ENCODE assay signal across 30 cellular contexts in genomic region chr19:35949131-35949530, GRCh38. TPM values are rescaled to one million over a fixed set of nuclear protein-coding genes. Genes with fewer than 3 reads are reported as not detected.
DNase-seq lines count a peak whose midpoint lies in the region; ATAC-seq, FAIRE-seq and TF ChIP-seq lines count a peak whose summit lies in the region.
"Had no signal": no experiment of that assay in that cellular context is flagged by ENCODE, and none has a peak within 500 bp of the region (broad histone marks: within the 10 kb centered on the region; RNA-seq: fewer than 3 reads in every experiment).

No MANE protein-coding gene starts in this region.

- POLR2A ChIA-PET in CD8-positive, alpha-beta T cell (lab: Charles Lee), result interaction anchor here (0.6 to 1.1 kb wide), 3 partner anchors 27 to 228 kb away, joined by 3 to 4 read pairs (median 4); no protein-coding TSS in a partner anchor

- peaks cover 13% of the 10 kb centered on the region for H3K36me3 Mint-ChIP-seq in CD4-positive, CD25-positive, alpha-beta regulatory T cell
- peaks cover 4% of the 10 kb centered on the region for H3K36me3 Mint-ChIP-seq in CD8-positive, alpha-beta T cell
- no peaks in the 10 kb centered on the region for H3K36me3 Mint-ChIP-seq in CD14-positive monocyte
- H3K36me3 Mint-ChIP-seq: memory B cell had no signal

- TF ChIP-seq CTCF in CD8-positive, alpha-beta T cell (IDR thresholded peaks at IDR 0.05), result no peak
- no peak for TF ChIP-seq CTCF in RWPE2 (IDR thresholded peaks at IDR 0.05; ENCODE audit: poor library complexity, severe bottlenecking)
- TF ChIP-seq CTCF in kidney (IDR thresholded peaks at IDR 0.05; ENCODE audit: borderline replicate concordance, extremely low read depth, insufficient read depth), result no peak
- no peak for TF ChIP-seq CTCF in CD14-positive monocyte (IDR thresholded peaks at IDR 0.05)

- H3K9me3 ChIP-seq in CD4-positive, CD25-positive, alpha-beta regulatory T cell (ENCODE audit: control insufficient read depth in 2 of 2, low read length in 2 of 2), result no peaks in the 10 kb centered on the region
- no peaks in the 10 kb centered on the region for H3K9me3 ChIP-seq in CD8-positive, alpha-beta T cell (ENCODE audit: low read length)
- H3K9me3 ChIP-seq in RWPE2 (ENCODE audit: severe bottlenecking), result no peaks in the 10 kb centered on the region
- H3K9me3 ChIP-seq in kidney (ENCODE audit: control insufficient read depth in 1 of 2, low read length in 2 of 2), result no peaks in the 10 kb centered on the region
- H3K9me3 ChIP-seq: esophagus squamous epithelium, psoas muscle, sigmoid colon had no signal

- CTCF ChIA-PET in CD8-positive, alpha-beta T cell (lab: Charles Lee), result interaction anchor here (1.1 to 1.2 kb wide), 3 partner anchors 54 to 222 kb away, joined by 3 to 7 read pairs (median 3); no protein-coding TSS in a partner anchor

- H3K27me3 Mint-ChIP-seq in CD4-positive, CD25-positive, alpha-beta regulatory T cell, result no peaks in the 10 kb centered on the region
- H3K27me3 Mint-ChIP-seq in CD8-positive, alpha-beta T cell (ENCODE audit: low read depth), result no peaks in the 10 kb centered on the region
- H3K27me3 Mint-ChIP-seq in CD14-positive monocyte (ENCODE audit: low read depth in 3 of 3), result peaks cover 4 to 17% (median 8%) of the 10 kb centered on the region in 3 donors
- H3K27me3 Mint-ChIP-seq: activated CD4-positive, alpha-beta T cell treated with anti-CD3 and anti-CD28 coated beads, Interleukin-2, amount 10 ng/mL, durations not matched to agents 7 days and 5 days had no signal

- DNase-seq in CD4-positive, CD25-positive, alpha-beta regulatory T cell, result no peak
- DNase-seq in CD8-positive, alpha-beta T cell, result no peak
- no peak for DNase-seq in RWPE2 (ENCODE audit: low spot score)
- DNase-seq in kidney, result peak; percentile 16
- no peak for DNase-seq in COLO668 (lab: John Stamatoyannopoulos, UW; ENCODE audit: unreplicated experiment)
- no peak for DNase-seq in CD14-positive monocyte (ENCODE audit: low spot score)
- DNase-seq: activated CD4-positive, alpha-beta T cell treated with anti-CD3 and anti-CD28 coated beads, Interleukin-2, amount 10 ng/mL, durations not matched to agents 7 days and 5 days; activated naive CD4-positive, alpha-beta T cell treated with anti-CD3 and anti-CD28 coated beads, Interleukin-2, amount 50 U/mL, for 16 hours; caudate nucleus; cortex of kidney; DMS153; esophagus squamous epithelium; foreskin melanocyte; H9; left colon; NCI-H510A treated with DMSO at 0.1 percent for 48 hours; NK-92 treated with Interleukin-12 subunit alpha and Interleukin-12 subunit beta, amount 100 ng/mL, for 24 hours; nucleus accumbens; SIG-M5; sigmoid colon; stimulated activated naive CD4-positive, alpha-beta T cell; WERI-Rb-1 had no signal

- peaks cover 0 to 4% (median 0%) of the 10 kb centered on the region in 7 donors for H3K9me3 Mint-ChIP-seq in CD4-positive, CD25-positive, alpha-beta regulatory T cell
- H3K9me3 Mint-ChIP-seq in CD8-positive, alpha-beta T cell, result no peaks in the 10 kb centered on the region
- H3K9me3 Mint-ChIP-seq in CD14-positive monocyte, result peaks cover 0 to 7% (median 0%) of the 10 kb centered on the region in 7 donors
- H3K9me3 Mint-ChIP-seq: activated CD4-positive, alpha-beta T cell treated with anti-CD3 and anti-CD28 coated beads, Interleukin-2, amount 10 ng/mL, durations not matched to agents 7 days and 5 days; H9; memory B cell had no signal

- no peaks in the 10 kb centered on the region for H3K27me3 ChIP-seq in CD4-positive, CD25-positive, alpha-beta regulatory T cell (ENCODE audit: control insufficient read depth, insufficient read depth, low read length)
- H3K27me3 ChIP-seq in CD8-positive, alpha-beta T cell (ENCODE audit: insufficient read depth, low read length), result no peaks in the 10 kb centered on the region
- no peaks in the 10 kb centered on the region for H3K27me3 ChIP-seq in RWPE2 (ENCODE audit: insufficient read depth, poor library complexity, severe bottlenecking)
- H3K27me3 ChIP-seq: sigmoid colon had no signal

- H3K4me1 Mint-ChIP-seq in CD4-positive, CD25-positive, alpha-beta regulatory T cell, result peaks cover 5 to 69% (median 17%) of the 10 kb centered on the region in 4 donors
- peaks cover 60% of the 10 kb centered on the region for H3K4me1 Mint-ChIP-seq in CD8-positive, alpha-beta T cell (ENCODE audit: low read depth)
- peaks cover 30% of the 10 kb centered on the region for H3K4me1 Mint-ChIP-seq in CD14-positive monocyte

- H3K4me3 Mint-ChIP-seq in CD4-positive, CD25-positive, alpha-beta regulatory T cell, result peak overlapping the region in 2 of 4 donors; percentile 58 to 69
- no peak overlapping the region for H3K4me3 Mint-ChIP-seq in CD8-positive, alpha-beta T cell
- H3K4me3 Mint-ChIP-seq in CD14-positive monocyte, result no peak overlapping the region
- H3K4me3 Mint-ChIP-seq: activated CD4-positive, alpha-beta T cell treated with anti-CD3 and anti-CD28 coated beads, Interleukin-2, amount 10 ng/mL, durations not matched to agents 7 days and 5 days; H9; memory B cell had no signal

- intact Hi-C loops in CD8-positive, alpha-beta T cell (cut with DNase I, micrococcal nuclease), result no loop called here
- intact Hi-C loops in kidney (cut with DNase I), result no loop called here
- intact Hi-C loops in CD14-positive monocyte (cut with micrococcal nuclease), result no loop called here

- FAIRE-seq in kidney (lab: Jason Lieb, UNC), result no peak
- FAIRE-seq: G401.6 had no signal

- ATAC-seq in CD4-positive, CD25-positive, alpha-beta regulatory T cell (ENCODE audit: low read depth in 2 of 2), result no peak
- ATAC-seq in CD8-positive, alpha-beta T cell, result no peak
- ATAC-seq in RWPE2 (ENCODE audit: low read depth) (0 out of 3 replicates have a peak, but pooled peaks have one; percentile 26), GM21576 (IDR thresholded peaks at IDR 0.05; ENCODE audit: unreplicated experiment) (no peak)
- ATAC-seq: left colon, psoas muscle had no signal

- H3K9ac ChIP-seq in kidney (ENCODE audit: low read length in 2 of 2), result no peak overlapping the region

- peaks cover 20% of the 10 kb centered on the region for H3K4me1 ChIP-seq in CD4-positive, CD25-positive, alpha-beta regulatory T cell (ENCODE audit: control insufficient read depth, insufficient read depth, low read length, poor library complexity, severe bottlenecking)
- peaks cover 32% of the 10 kb centered on the region for H3K4me1 ChIP-seq in CD8-positive, alpha-beta T cell (ENCODE audit: insufficient read depth, low read length)
- no peaks in the 10 kb centered on the region for H3K4me1 ChIP-seq in RWPE2 (ENCODE audit: insufficient read depth, poor library complexity, severe bottlenecking)
- no peaks in the 10 kb centered on the region for H3K4me1 ChIP-seq in kidney (ENCODE audit: control insufficient read depth in 1 of 2, insufficient read depth in 1 of 2, low read depth in 1 of 2, low read length in 2 of 2)
- H3K4me1 ChIP-seq: psoas muscle, sigmoid colon had no signal

- H3K27ac Mint-ChIP-seq in CD4-positive, CD25-positive, alpha-beta regulatory T cell, result peak overlapping the region; percentile 27 to 92 (median 90)
- H3K27ac Mint-ChIP-seq in CD8-positive, alpha-beta T cell, result peak overlapping the region; percentile 52
- peak overlapping the region in 1 of 7 donors; percentile 79 for H3K27ac Mint-ChIP-seq in CD14-positive monocyte
- H3K27ac Mint-ChIP-seq: activated CD4-positive, alpha-beta T cell treated with anti-CD3 and anti-CD28 coated beads, Interleukin-2, amount 10 ng/mL, durations not matched to agents 7 days and 5 days; H9; memory B cell had no signal

- no peaks in the 10 kb centered on the region for H3K36me3 ChIP-seq in CD4-positive, CD25-positive, alpha-beta regulatory T cell (ENCODE audit: control insufficient read depth, insufficient read depth, low read length)
- no peaks in the 10 kb centered on the region for H3K36me3 ChIP-seq in CD8-positive, alpha-beta T cell (ENCODE audit: insufficient read depth, low read length)
- H3K36me3 ChIP-seq in RWPE2 (ENCODE audit: low read depth), result no peaks in the 10 kb centered on the region
- no peaks in the 10 kb centered on the region for H3K36me3 ChIP-seq in kidney (ENCODE audit: control insufficient read depth in 1 of 2, insufficient read depth in 2 of 2, low read length in 2 of 2)

- no peak overlapping the region for H3K4me3 ChIP-seq in CD4-positive, CD25-positive, alpha-beta regulatory T cell (ENCODE audit: low read depth, low read length)
- H3K4me3 ChIP-seq in CD8-positive, alpha-beta T cell (ENCODE audit: low read depth, low read length), result no peak overlapping the region
- H3K4me3 ChIP-seq in RWPE2 (ENCODE audit: severe bottlenecking) (no peak overlapping the region), kidney (ENCODE audit: low read length in 2 of 2) (no peak overlapping the region)
- H3K4me3 ChIP-seq: esophagus squamous epithelium, psoas muscle, sigmoid colon had no signal

- H3K27ac ChIP-seq in CD4-positive, CD25-positive, alpha-beta regulatory T cell (ENCODE audit: insufficient read depth, low read length, poor library complexity, severe bottlenecking), result no peak overlapping the region
- no peak overlapping the region for H3K27ac ChIP-seq in CD8-positive, alpha-beta T cell (ENCODE audit: low read depth, low read length)
- H3K27ac ChIP-seq in RWPE2 (ENCODE audit: poor library complexity, severe bottlenecking), result no peak overlapping the region
- H3K27ac ChIP-seq in kidney (ENCODE audit: low read depth in 2 of 2, low read length in 2 of 2), result no peak overlapping the region
- H3K27ac ChIP-seq: esophagus squamous epithelium, psoas muscle, sigmoid colon, WERI-Rb-1 had no signal

RNA-seq across cellular contexts. Expression of gene LRFN3, which starts 13.0 kb away (rescaled TPM):
- 7.7 TPM for total RNA-seq in CD4-positive, CD25-positive, alpha-beta regulatory T cell
- 1 to 10 TPM in 1 of 4 donors, under 1 TPM in 3; 0.63 to 1.4 (median 0.84) TPM for polyA plus RNA-seq in CD4-positive, CD25-positive, alpha-beta regulatory T cell
- 1 to 10 TPM; 2.2 to 3.3 TPM for total RNA-seq in CD8-positive, alpha-beta T cell
- total RNA-seq in kidney, result 9.4 TPM
- 8.2 TPM for polyA plus RNA-seq in kidney (ENCODE audit: insufficient read depth, low read depth, low replicate concordance)
- not detected for polyA plus RNA-seq in CD14-positive monocyte

RNA-seq across cellular contexts. Expression of gene TYROBP, which starts 41.0 kb away (rescaled TPM):
- total RNA-seq in CD4-positive, CD25-positive, alpha-beta regulatory T cell, result not detected
- 1 to 10 TPM in 3 of 4 donors, under 1 TPM in 1; 0.49 to 6.9 (median 2.1) TPM for polyA plus RNA-seq in CD4-positive, CD25-positive, alpha-beta regulatory T cell
- 1 to 10 TPM; 5.2 to 6.2 TPM for total RNA-seq in CD8-positive, alpha-beta T cell
- total RNA-seq in kidney, result 77.6 TPM
- polyA plus RNA-seq in kidney (ENCODE audit: insufficient read depth, low read depth, low replicate concordance), result 64.2 TPM
- 1,000 to 10,000 TPM; 5,182 to 6,141 TPM for polyA plus RNA-seq in CD14-positive monocyte
- total RNA-seq: activated CD4-positive, alpha-beta T cell treated with anti-CD3 and anti-CD28 coated beads, Interleukin-2, amount 10 ng/mL, durations not matched to agents 7 days and 5 days; H9; LHCN-M2; myocyte; T-helper 1 cell treated with Interleukin-12 subunit alpha and Interleukin-12 subunit beta and Interleukin-4 antibody, amounts not matched to agents 30 ng/mL and 1 ng/mL, for 36 hours had no signal

RNA-seq across cellular contexts. Expression of gene SDHAF1, which starts 45.9 kb away (rescaled TPM):
- total RNA-seq in CD4-positive, CD25-positive, alpha-beta regulatory T cell, result 11.8 TPM
- 10 to 100 TPM; 44.0 to 71.2 (median 67.4) TPM for polyA plus RNA-seq in CD4-positive, CD25-positive, alpha-beta regulatory T cell
- 1 to 10 TPM; 7.3 TPM for total RNA-seq in CD8-positive, alpha-beta T cell
- total RNA-seq in kidney, result 15.0 TPM
- 34.3 TPM for polyA plus RNA-seq in kidney (ENCODE audit: insufficient read depth, low read depth, low replicate concordance)
- polyA plus RNA-seq in CD14-positive monocyte, result 10 to 100 TPM; 19.0 to 26.9 TPM

RNA-seq across cellular contexts. Expression of gene HCST, which starts 46.8 kb away (rescaled TPM):
- total RNA-seq in CD4-positive, CD25-positive, alpha-beta regulatory T cell, result 104 TPM
- polyA plus RNA-seq in CD4-positive, CD25-positive, alpha-beta regulatory T cell, result 100 to 1,000 TPM; 640 to 863 (median 760) TPM
- total RNA-seq in CD8-positive, alpha-beta T cell, result 100 to 1,000 TPM; 101 to 114 TPM
- 16.7 TPM for total RNA-seq in kidney
- 10.6 TPM for polyA plus RNA-seq in kidney (ENCODE audit: insufficient read depth, low read depth, low replicate concordance)
- 100 to 1,000 TPM; 594 to 829 TPM for polyA plus RNA-seq in CD14-positive monocyte
- total RNA-seq: LHCN-M2, myocyte, temporal lobe had no signal

RNA-seq across cellular contexts. Expression of gene NFKBID, which starts 48.8 kb away (rescaled TPM):
- 120 TPM for total RNA-seq in CD4-positive, CD25-positive, alpha-beta regulatory T cell
- polyA plus RNA-seq in CD4-positive, CD25-positive, alpha-beta regulatory T cell, result 1 to 10 TPM; 2.7 to 4.2 (median 3.6) TPM
- 10 to 100 TPM; 39.4 to 40.2 TPM for total RNA-seq in CD8-positive, alpha-beta T cell
- 23.9 TPM for total RNA-seq in kidney
- polyA plus RNA-seq in kidney (ENCODE audit: insufficient read depth, low read depth, low replicate concordance), result 1.9 TPM
- 1 to 10 TPM; 6.4 to 9.3 TPM for polyA plus RNA-seq in CD14-positive monocyte

Comparison
In these comparisons a context has a peak if more than half of its experiments do, and no peak if none do; other contexts are left out.
1. RNA of gene TYROBP, which starts 41.0 kb away (total RNA-seq): 77.6 TPM in kidney (single experiment); 5.2 to 6.2 TPM in CD8-positive, alpha-beta T cell and not detected in CD4-positive, CD25-positive, alpha-beta regulatory T cell (single experiment); every median in the first group is over 10 times any median in the second.